In the genomic region with DNA sequence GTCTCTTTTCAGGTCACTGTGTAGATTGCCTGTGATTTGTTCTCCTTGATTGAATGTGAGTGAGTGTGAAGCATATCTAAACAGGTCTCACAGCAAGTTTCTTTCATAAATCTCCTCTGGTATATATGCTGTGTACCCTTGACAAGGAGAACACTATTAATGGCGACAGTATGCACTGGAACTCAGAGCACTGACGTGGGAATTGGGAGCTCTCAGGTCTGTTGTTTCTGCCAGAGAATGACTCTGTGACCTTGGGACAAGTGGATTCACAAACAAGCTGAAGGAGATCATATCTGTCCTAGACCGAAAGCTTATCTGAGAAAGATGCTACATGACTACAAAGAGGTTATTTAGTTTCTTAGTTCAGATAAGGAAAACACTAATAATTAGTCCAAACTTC, we compare ENCODE assay signal across 22 cellular contexts.
"Had no signal": no experiment of that assay in that cellular context is flagged by ENCODE, and none has a peak within 500 bp of the region (broad histone marks: within the 10 kb centered on the region; RNA-seq: fewer than 3 reads in every experiment).

No MANE protein-coding gene starts in this region.

- H3K4me1 ChIP-seq: SJCRH30 had no signal

- H3K4me3 Mint-ChIP-seq: IgD-negative memory B cell had no signal

- H3K36me3 ChIP-seq: SJCRH30 had no signal

- H3K4me1 Mint-ChIP-seq: IgD-negative memory B cell had no signal

- DNase-seq: Kasumi-1, MM.1S, NCI-H1092 treated with DMSO at 0.1 percent for 48 hours, NCI-H1436, NCI-H187, NCI-H2029, NCI-H2081 treated with DMSO at 0.1 percent for 48 hours, NCI-H2171, NCI-H226, NCI-H446, NCI-H510A, NCI-H524 treated with DMSO at 0.1 percent for 48 hours, NCI-H69, NCI-H774, RPMI8226, SHP77 treated with DMSO at 0.1 percent for 48 hours, SJCRH30 had no signal

- H3K4me3 ChIP-seq: K562, SJCRH30 had no signal

- H3K27ac Mint-ChIP-seq: IgD-negative memory B cell had no signal

- H3K9me3 ChIP-seq: SJCRH30 had no signal

- H3K27me3 ChIP-seq: SJCRH30 had no signal

- ATAC-seq: K562, SK-N-SH treated with all-trans-retinoic acid at 6 μM for 48 hours had no signal

- H3K27me3 Mint-ChIP-seq: IgD-negative memory B cell had no signal

- H3K27ac ChIP-seq: HL-60, KMS-11, SJCRH30 had no signal
